In the genomic region with DNA sequence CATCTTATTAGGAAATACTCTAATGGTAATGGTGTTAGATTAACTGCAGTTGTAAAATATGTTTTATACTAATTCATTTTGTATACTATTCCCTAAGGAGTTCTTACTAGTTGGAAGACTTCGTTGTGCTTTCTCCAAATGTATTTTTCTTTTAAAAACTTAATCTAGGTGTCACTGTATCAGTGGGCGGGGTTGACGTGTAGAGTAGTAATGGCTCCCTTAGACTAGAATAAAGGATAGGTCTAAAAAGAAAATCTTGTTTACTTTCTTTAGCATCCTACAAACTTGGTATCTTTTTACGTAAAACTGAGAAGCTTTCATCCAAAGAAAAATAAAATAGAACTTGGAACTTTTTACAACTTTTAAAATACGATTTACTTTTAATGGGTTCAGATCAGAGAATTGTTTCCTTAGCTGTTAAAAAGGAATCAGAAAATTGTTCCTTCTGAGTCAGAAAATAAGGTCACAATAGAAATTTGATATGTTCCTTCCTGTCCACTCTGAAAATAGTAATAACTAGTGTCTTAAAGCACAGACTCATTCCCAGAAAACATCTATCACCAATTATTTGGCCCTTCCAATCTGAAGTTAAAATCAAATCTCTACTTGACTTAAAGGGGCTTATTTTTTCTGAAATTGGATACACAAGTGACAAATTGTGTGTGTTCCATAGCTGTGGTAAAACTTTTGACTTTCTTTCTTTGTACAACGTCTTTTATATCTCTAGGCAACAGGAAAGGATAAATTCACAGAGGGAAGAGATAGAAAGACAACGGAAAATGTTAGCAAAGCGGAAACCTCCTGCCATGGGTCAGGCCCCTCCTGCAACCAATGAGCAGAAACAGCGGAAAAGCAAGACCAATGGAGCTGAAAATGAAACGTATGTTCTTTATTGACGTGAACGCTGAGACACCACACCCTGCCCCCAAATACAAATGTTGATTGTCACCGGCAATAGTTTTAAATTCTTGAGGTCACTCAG, we compare ENCODE assay signal across 13 cellular contexts. TPM values are rescaled to one million over a fixed set of nuclear protein-coding genes. Genes with fewer than 3 reads are reported as not detected.
DNase-seq lines count a peak whose midpoint lies in the region; ATAC-seq lines count a peak whose summit lies in the region.
"Had no signal": no experiment of that assay in that cellular context is flagged by ENCODE, and none has a peak within 500 bp of the region (broad histone marks: within the 10 kb centered on the region; RNA-seq: fewer than 3 reads in every experiment).

No MANE protein-coding gene starts in this region.

- no peaks in the 10 kb centered on the region for H3K27me3 Mint-ChIP-seq in activated CD4-positive, alpha-beta T cell treated with anti-CD3 and anti-CD28 coated beads, Interleukin-2, amount 10 ng/mL, durations not matched to agents 7 days and 5 days
- no peaks in the 10 kb centered on the region for H3K27me3 Mint-ChIP-seq in activated naive CD8-positive, alpha-beta T cell treated with anti-CD3 and anti-CD28 coated beads, Interleukin-2, amount 50 U/mL, for 24 hours
- H3K27me3 Mint-ChIP-seq: type B pancreatic cell had no signal

- peaks cover 6% of the 10 kb centered on the region for H3K4me1 Mint-ChIP-seq in activated CD4-positive, alpha-beta T cell treated with anti-CD3 and anti-CD28 coated beads, Interleukin-2, amount 10 ng/mL, durations not matched to agents 7 days and 5 days
- H3K4me1 Mint-ChIP-seq in activated naive CD8-positive, alpha-beta T cell treated with anti-CD3 and anti-CD28 coated beads, Interleukin-2, amount 50 U/mL, for 24 hours, result peaks cover 9% of the 10 kb centered on the region

- H3K27ac Mint-ChIP-seq in activated CD4-positive, alpha-beta T cell treated with anti-CD3 and anti-CD28 coated beads, Interleukin-2, amount 10 ng/mL, durations not matched to agents 7 days and 5 days, result peak overlapping the region; percentile 58
- H3K27ac Mint-ChIP-seq in activated naive CD8-positive, alpha-beta T cell treated with anti-CD3 and anti-CD28 coated beads, Interleukin-2, amount 50 U/mL, for 24 hours, result peak overlapping the region; percentile 76
- H3K27ac Mint-ChIP-seq: type B pancreatic cell had no signal

- no peak overlapping the region for H3K4me3 Mint-ChIP-seq in activated CD4-positive, alpha-beta T cell treated with anti-CD3 and anti-CD28 coated beads, Interleukin-2, amount 10 ng/mL, durations not matched to agents 7 days and 5 days
- no peak overlapping the region for H3K4me3 Mint-ChIP-seq in activated naive CD8-positive, alpha-beta T cell treated with anti-CD3 and anti-CD28 coated beads, Interleukin-2, amount 50 U/mL, for 24 hours
- H3K4me3 Mint-ChIP-seq: type B pancreatic cell had no signal

- no peak for DNase-seq in activated CD4-positive, alpha-beta T cell treated with anti-CD3 and anti-CD28 coated beads, Interleukin-2, amount 10 ng/mL, durations not matched to agents 7 days and 5 days
- no peak for DNase-seq in activated CD4-positive, alpha-beta T cell treated with anti-CD3 and anti-CD28 coated beads for 48 hours
- no peak for DNase-seq in activated naive CD8-positive, alpha-beta T cell treated with anti-CD3 and anti-CD28 coated beads, Interleukin-2, amount 50 U/mL, for 24 hours
- DNase-seq in left lobe of liver (ENCODE audit: low spot score) (no peak), stromal cell of bone marrow (ENCODE audit: low read depth) (peak; percentile 44), DMS53 (lab: John Stamatoyannopoulos, UW) (no peak), nucleus accumbens (lab: John Stamatoyannopoulos, UW) (no peak), NCI-H2227 (lab: John Stamatoyannopoulos, UW; ENCODE audit: unreplicated experiment) (no peak)
- DNase-seq: NCI-H2081; stimulated activated CD4-positive, alpha-beta T cell treated with anti-CD3 and anti-CD28 coated beads, Interleukin-4, amount 100 ng/mL, for 4 hours had no signal

- POLR2A ChIA-PET in activated CD4-positive, alpha-beta T cell treated with anti-CD3 and anti-CD28 coated beads, Interleukin-2, amount 10 ng/mL, durations not matched to agents 7 days and 5 days (lab: Charles Lee), result no interaction called here

- no peaks in the 10 kb centered on the region for H3K9me3 Mint-ChIP-seq in activated CD4-positive, alpha-beta T cell treated with anti-CD3 and anti-CD28 coated beads, Interleukin-2, amount 10 ng/mL, durations not matched to agents 7 days and 5 days
- H3K9me3 Mint-ChIP-seq in activated naive CD8-positive, alpha-beta T cell treated with anti-CD3 and anti-CD28 coated beads, Interleukin-2, amount 50 U/mL, for 24 hours, result no peaks in the 10 kb centered on the region
- H3K9me3 Mint-ChIP-seq: activated naive CD4-positive, alpha-beta T cell treated with anti-CD3 and anti-CD28 coated beads, Interleukin-2, amount 50 U/mL, for 72 hours; type B pancreatic cell had no signal

- CTCF ChIA-PET in activated CD4-positive, alpha-beta T cell treated with anti-CD3 and anti-CD28 coated beads, Interleukin-2, amount 10 ng/mL, durations not matched to agents 7 days and 5 days (lab: Charles Lee), result interaction anchor here (0.7 to 1.4 kb wide), 2 partner anchors 12 to 237 kb away, joined by 4 read pairs; no protein-coding TSS in a partner anchor

- no peak for ATAC-seq in activated naive CD8-positive, alpha-beta T cell treated with anti-CD3 and anti-CD28 coated beads, Interleukin-2, amount 50 U/mL, for 24 hours
- peak; percentile 18 for ATAC-seq in left lobe of liver
- ATAC-seq: activated CD4-positive, CD25-positive, alpha-beta regulatory T cell treated with anti-CD3 and anti-CD28 coated beads, Interleukin-2, amount 50 U/mL, for 24 hours had no signal

- H3K36me3 Mint-ChIP-seq in activated CD4-positive, alpha-beta T cell treated with anti-CD3 and anti-CD28 coated beads, Interleukin-2, amount 10 ng/mL, durations not matched to agents 7 days and 5 days (ENCODE audit: low read depth), result peaks cover 45% of the 10 kb centered on the region
- peaks cover 19% of the 10 kb centered on the region for H3K36me3 Mint-ChIP-seq in activated naive CD8-positive, alpha-beta T cell treated with anti-CD3 and anti-CD28 coated beads, Interleukin-2, amount 50 U/mL, for 24 hours (ENCODE audit: low read depth)

RNA-seq across cellular contexts. Expression of a gene that starts 54.7 kb away (rescaled TPM):
- total RNA-seq in activated CD4-positive, alpha-beta T cell treated with anti-CD3 and anti-CD28 coated beads, Interleukin-2, amount 10 ng/mL, durations not matched to agents 7 days and 5 days, result 1 to 10 TPM; 4.0 TPM
- total RNA-seq in left lobe of liver, result 2.3 TPM
